Comparison of ENCODE assay signal across 1 cellular context in the genomic region with DNA sequence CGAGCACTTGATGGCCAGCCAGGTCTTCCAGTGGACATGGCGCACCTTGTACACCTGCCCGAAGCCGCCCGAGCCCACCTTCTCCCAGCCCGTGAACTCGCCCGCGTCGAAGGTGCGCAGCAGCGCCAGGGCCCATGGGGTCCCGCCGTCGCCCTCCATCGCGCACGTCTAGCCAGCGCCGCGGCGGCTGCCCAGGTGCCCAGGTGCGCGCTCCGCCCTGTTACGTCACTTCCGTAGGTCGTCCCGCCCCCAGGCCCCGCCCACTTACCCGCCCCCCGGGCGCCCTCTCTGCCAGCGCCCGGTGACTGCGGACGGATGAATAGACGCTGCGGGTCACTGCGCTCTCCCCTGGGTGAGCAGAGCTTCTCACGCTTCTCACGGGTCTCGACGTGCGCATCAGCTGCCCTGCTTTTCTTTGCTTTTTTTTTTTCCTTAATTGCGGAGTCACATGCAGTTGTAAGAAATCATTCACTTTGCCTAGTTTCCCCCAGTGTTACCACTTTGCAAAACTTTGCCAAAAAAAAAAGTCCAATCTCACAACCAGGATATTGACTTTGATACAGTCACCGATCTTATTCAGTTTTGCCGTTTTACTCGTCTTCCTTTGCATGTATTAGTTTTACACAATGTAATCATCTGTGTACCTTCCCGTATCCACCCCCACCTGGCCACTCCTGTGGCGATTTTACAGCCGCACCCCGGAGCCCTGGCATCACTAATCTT.
A peak's percentile ranks its signal among the peaks of the same experiment; 100 is the strongest.
TF ChIP-seq lines count a peak whose summit lies in the region.

RIPK4 (minus strand) TSS at position 170 of the 723 bp plus-strand sequence; CDS start at position 159, 11 bp downstream.

TF ChIP-seq in HepG2, 621 proteins besides CTCF, POLR2A, EP300 and RAD21 (continued from another document and continues in another):
- TF ChIP-seq ZNF362 (CRISPR knock-in tag; IDR thresholded peaks at IDR 0.05; ENCODE audit: borderline replicate concordance) (no peak), ZNF569 (CRISPR knock-in tag; IDR thresholded peaks at IDR 0.05; ENCODE audit: borderline replicate concordance) (no peak), RFX5 (IDR thresholded peaks at IDR 0.05; ENCODE audit: low read depth, low read length) (no peak), POLR2AphosphoS5 (IDR thresholded peaks at IDR 0.05; ENCODE audit: low read depth, low read length) (peak; percentile 67), HES4 (CRISPR knock-in tag; IDR thresholded peaks at IDR 0.05; ENCODE audit: borderline replicate concordance) (no peak), ZNF326 (CRISPR knock-in tag; IDR thresholded peaks at IDR 0.05; ENCODE audit: borderline replicate concordance) (no peak), NR1H2 (CRISPR knock-in tag; IDR thresholded peaks at IDR 0.05; ENCODE audit: borderline replicate concordance, low read depth) (no peak), RFX1 (IDR thresholded peaks at IDR 0.05) (no peak), DNMT1 (CRISPR knock-in tag; IDR thresholded peaks at IDR 0.05) (no peak), KLF16 (CRISPR knock-in tag; IDR thresholded peaks at IDR 0.05) (peak in 1 of 2 experiments; percentile 67; a peak in 1 of 4 replicates), ZNF782 (CRISPR knock-in tag; IDR thresholded peaks at IDR 0.05; ENCODE audit: borderline replicate concordance) (no peak), PPARG (CRISPR knock-in tag; conservative IDR thresholded peaks at IDR 0.05) (no peak), ZNF317 (CRISPR knock-in tag; IDR thresholded peaks at IDR 0.05) (no peak), ZNF335 (CRISPR knock-in tag; IDR thresholded peaks at IDR 0.05) (no peak), ZNF563 (CRISPR knock-in tag; IDR thresholded peaks at IDR 0.05) (no peak), HNF4A (CRISPR knock-in tag; IDR thresholded peaks at IDR 0.05) (peak; percentile 12; the same call in 1 of the 2 replicates), KDM4B (CRISPR knock-in tag; IDR thresholded peaks at IDR 0.05) (no peak), ZNF547 (CRISPR knock-in tag; IDR thresholded peaks at IDR 0.05) (no peak), ZNF253 (CRISPR knock-in tag; IDR thresholded peaks at IDR 0.05; ENCODE audit: borderline replicate concordance) (no peak), MIXL1 (CRISPR knock-in tag; IDR thresholded peaks at IDR 0.05) (no peak), HMG20B (CRISPR knock-in tag; conservative IDR thresholded peaks at IDR 0.05) (no peak), ZFP36 (IDR thresholded peaks at IDR 0.05; ENCODE audit: borderline replicate concordance, low read depth, low read length, partially characterized antibody) (no peak), ATRX (CRISPR knock-in tag; IDR thresholded peaks at IDR 0.05; ENCODE audit: borderline replicate concordance) (no peak), KMT2A (CRISPR knock-in tag; IDR thresholded peaks at IDR 0.05) (peak; percentile 68; the same call in 1 of the 2 replicates), FOXK1 (CRISPR knock-in tag; IDR thresholded peaks at IDR 0.05; ENCODE audit: borderline replicate concordance, low read depth) (peak; percentile 26; the same call in 1 of the 2 replicates), RXRA (CRISPR knock-in tag; IDR thresholded peaks at IDR 0.05) (no peak; the same call in 1 of the 2 replicates), AGO2 (optimal IDR thresholded peaks at IDR 0.05; ENCODE audit: low read depth, low read length) (no peak), HNF1A (IDR thresholded peaks at IDR 0.05; ENCODE audit: low read depth) (no peak; the same call in 1 of the 2 replicates), HNF1A (CRISPR knock-in tag; IDR thresholded peaks at IDR 0.05; ENCODE audit: borderline replicate concordance) (no peak; the same call in 1 of the 2 replicates)
- TF ChIP-seq, protein P1, sequence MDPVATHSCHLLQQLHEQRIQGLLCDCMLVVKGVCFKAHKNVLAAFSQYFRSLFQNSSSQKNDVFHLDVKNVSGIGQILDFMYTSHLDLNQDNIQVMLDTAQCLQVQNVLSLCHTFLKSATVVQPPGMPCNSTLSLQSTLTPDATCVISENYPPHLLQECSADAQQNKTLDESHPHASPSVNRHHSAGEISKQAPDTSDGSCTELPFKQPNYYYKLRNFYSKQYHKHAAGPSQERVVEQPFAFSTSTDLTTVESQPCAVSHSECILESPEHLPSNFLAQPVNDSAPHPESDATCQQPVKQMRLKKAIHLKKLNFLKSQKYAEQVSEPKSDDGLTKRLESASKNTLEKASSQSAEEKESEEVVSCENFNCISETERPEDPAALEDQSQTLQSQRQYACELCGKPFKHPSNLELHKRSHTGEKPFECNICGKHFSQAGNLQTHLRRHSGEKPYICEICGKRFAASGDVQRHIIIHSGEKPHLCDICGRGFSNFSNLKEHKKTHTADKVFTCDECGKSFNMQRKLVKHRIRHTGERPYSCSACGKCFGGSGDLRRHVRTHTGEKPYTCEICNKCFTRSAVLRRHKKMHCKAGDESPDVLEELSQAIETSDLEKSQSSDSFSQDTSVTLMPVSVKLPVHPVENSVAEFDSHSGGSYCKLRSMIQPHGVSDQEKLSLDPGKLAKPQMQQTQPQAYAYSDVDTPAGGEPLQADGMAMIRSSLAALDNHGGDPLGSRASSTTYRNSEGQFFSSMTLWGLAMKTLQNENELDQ (CRISPR knock-in tag; IDR thresholded peaks at IDR 0.05; ENCODE audit: borderline replicate concordance): no peak
- TF ChIP-seq, protein P2, sequence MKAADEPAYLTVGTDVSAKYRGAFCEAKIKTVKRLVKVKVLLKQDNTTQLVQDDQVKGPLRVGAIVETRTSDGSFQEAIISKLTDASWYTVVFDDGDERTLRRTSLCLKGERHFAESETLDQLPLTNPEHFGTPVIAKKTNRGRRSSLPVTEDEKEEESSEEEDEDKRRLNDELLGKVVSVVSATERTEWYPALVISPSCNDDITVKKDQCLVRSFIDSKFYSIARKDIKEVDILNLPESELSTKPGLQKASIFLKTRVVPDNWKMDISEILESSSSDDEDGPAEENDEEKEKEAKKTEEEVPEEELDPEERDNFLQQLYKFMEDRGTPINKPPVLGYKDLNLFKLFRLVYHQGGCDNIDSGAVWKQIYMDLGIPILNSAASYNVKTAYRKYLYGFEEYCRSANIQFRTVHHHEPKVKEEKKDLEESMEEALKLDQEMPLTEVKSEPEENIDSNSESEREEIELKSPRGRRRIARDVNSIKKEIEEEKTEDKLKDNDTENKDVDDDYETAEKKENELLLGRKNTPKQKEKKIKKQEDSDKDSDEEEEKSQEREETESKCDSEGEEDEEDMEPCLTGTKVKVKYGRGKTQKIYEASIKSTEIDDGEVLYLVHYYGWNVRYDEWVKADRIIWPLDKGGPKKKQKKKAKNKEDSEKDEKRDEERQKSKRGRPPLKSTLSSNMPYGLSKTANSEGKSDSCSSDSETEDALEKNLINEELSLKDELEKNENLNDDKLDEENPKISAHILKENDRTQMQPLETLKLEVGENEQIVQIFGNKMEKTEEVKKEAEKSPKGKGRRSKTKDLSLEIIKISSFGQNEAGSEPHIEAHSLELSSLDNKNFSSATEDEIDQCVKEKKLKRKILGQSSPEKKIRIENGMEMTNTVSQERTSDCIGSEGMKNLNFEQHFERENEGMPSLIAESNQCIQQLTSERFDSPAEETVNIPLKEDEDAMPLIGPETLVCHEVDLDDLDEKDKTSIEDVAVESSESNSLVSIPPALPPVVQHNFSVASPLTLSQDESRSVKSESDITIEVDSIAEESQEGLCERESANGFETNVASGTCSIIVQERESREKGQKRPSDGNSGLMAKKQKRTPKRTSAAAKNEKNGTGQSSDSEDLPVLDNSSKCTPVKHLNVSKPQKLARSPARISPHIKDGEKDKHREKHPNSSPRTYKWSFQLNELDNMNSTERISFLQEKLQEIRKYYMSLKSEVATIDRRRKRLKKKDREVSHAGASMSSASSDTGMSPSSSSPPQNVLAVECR (CRISPR knock-in tag; IDR thresholded peaks at IDR 0.05; ENCODE audit: borderline replicate concordance): peak; percentile 67; the same call in 1 of the 2 replicates
- TF ChIP-seq, protein P3, sequence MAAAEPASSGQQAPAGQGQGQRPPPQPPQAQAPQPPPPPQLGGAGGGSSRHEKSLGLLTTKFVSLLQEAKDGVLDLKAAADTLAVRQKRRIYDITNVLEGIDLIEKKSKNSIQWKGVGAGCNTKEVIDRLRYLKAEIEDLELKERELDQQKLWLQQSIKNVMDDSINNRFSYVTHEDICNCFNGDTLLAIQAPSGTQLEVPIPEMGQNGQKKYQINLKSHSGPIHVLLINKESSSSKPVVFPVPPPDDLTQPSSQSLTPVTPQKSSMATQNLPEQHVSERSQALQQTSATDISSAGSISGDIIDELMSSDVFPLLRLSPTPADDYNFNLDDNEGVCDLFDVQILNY (CRISPR knock-in tag; conservative IDR thresholded peaks at IDR 0.05): no peak
- TF ChIP-seq, protein P4, sequence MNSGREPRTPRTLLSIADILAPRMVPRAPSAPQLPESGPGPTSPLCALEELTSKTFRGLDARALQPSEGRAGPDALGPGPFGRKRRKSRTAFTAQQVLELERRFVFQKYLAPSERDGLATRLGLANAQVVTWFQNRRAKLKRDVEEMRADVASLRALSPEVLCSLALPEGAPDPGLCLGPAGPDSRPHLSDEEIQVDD (CRISPR knock-in tag; IDR thresholded peaks at IDR 0.05; ENCODE audit: borderline replicate concordance): 0 out of 2 replicates have a peak, but pooled peaks have one; percentile 78
- TF ChIP-seq, protein P5, sequence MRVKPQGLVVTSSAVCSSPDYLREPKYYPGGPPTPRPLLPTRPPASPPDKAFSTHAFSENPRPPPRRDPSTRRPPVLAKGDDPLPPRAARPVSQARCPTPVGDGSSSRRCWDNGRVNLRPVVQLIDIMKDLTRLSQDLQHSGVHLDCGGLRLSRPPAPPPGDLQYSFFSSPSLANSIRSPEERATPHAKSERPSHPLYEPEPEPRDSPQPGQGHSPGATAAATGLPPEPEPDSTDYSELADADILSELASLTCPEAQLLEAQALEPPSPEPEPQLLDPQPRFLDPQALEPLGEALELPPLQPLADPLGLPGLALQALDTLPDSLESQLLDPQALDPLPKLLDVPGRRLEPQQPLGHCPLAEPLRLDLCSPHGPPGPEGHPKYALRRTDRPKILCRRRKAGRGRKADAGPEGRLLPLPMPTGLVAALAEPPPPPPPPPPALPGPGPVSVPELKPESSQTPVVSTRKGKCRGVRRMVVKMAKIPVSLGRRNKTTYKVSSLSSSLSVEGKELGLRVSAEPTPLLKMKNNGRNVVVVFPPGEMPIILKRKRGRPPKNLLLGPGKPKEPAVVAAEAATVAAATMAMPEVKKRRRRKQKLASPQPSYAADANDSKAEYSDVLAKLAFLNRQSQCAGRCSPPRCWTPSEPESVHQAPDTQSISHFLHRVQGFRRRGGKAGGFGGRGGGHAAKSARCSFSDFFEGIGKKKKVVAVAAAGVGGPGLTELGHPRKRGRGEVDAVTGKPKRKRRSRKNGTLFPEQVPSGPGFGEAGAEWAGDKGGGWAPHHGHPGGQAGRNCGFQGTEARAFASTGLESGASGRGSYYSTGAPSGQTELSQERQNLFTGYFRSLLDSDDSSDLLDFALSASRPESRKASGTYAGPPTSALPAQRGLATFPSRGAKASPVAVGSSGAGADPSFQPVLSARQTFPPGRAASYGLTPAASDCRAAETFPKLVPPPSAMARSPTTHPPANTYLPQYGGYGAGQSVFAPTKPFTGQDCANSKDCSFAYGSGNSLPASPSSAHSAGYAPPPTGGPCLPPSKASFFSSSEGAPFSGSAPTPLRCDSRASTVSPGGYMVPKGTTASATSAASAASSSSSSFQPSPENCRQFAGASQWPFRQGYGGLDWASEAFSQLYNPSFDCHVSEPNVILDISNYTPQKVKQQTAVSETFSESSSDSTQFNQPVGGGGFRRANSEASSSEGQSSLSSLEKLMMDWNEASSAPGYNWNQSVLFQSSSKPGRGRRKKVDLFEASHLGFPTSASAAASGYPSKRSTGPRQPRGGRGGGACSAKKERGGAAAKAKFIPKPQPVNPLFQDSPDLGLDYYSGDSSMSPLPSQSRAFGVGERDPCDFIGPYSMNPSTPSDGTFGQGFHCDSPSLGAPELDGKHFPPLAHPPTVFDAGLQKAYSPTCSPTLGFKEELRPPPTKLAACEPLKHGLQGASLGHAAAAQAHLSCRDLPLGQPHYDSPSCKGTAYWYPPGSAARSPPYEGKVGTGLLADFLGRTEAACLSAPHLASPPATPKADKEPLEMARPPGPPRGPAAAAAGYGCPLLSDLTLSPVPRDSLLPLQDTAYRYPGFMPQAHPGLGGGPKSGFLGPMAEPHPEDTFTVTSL (CRISPR knock-in tag; IDR thresholded peaks at IDR 0.05; ENCODE audit: borderline replicate concordance): no peak
- TF ChIP-seq, protein P6, sequence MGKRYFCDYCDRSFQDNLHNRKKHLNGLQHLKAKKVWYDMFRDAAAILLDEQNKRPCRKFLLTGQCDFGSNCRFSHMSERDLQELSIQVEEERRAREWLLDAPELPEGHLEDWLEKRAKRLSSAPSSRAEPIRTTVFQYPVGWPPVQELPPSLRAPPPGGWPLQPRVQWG (CRISPR knock-in tag; IDR thresholded peaks at IDR 0.05; ENCODE audit: borderline replicate concordance, low read depth): no peak
